Comparison of ENCODE assay signal across 9 cellular contexts in the genomic region with DNA sequence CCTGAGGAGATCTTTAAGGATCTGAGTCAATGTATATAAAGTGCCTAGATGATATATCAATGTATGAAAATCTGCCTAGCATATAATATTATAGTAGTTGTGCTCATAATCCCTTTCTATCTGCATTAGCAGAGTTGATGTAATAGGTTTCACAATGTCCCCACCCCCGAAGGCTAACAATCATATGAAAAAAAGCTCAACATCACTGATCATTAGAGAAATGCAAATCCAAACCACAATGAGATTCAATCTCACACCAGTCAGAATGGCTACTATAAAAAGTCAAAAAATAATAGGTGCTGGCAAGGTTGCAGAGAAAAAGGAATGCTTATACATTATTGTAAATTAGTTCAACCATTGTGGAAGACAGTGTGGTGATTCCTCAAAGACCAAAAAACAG.
"Had no signal": no experiment of that assay in that cellular context is flagged by ENCODE, and none has a peak within 500 bp of the region (broad histone marks: within the 10 kb centered on the region; RNA-seq: fewer than 3 reads in every experiment).

No MANE protein-coding gene starts in this region.

- H3K4me1 Mint-ChIP-seq: IgD-negative memory B cell had no signal

- H3K27me3 Mint-ChIP-seq: IgD-negative memory B cell had no signal

- FAIRE-seq: HepG2, HTR-8/SVneo, K562 had no signal

- DNase-seq: IMR-90, KBM-7, KG1 had no signal

- H3K4me3 ChIP-seq: K562 had no signal

- H3K36me3 Mint-ChIP-seq: IgD-negative memory B cell had no signal

- H3K27ac ChIP-seq: HL-60, KMS-11 had no signal

- H3K4me3 Mint-ChIP-seq: IgD-negative memory B cell had no signal

- ATAC-seq: HepG2, K562 had no signal

- H3K27ac Mint-ChIP-seq: IgD-negative memory B cell had no signal

- H3K4me2 ChIP-seq: KMS-11 had no signal

- H3K9ac ChIP-seq: KMS-11 had no signal
